ENCODE assay signal across 8 cellular contexts in the genomic region with DNA sequence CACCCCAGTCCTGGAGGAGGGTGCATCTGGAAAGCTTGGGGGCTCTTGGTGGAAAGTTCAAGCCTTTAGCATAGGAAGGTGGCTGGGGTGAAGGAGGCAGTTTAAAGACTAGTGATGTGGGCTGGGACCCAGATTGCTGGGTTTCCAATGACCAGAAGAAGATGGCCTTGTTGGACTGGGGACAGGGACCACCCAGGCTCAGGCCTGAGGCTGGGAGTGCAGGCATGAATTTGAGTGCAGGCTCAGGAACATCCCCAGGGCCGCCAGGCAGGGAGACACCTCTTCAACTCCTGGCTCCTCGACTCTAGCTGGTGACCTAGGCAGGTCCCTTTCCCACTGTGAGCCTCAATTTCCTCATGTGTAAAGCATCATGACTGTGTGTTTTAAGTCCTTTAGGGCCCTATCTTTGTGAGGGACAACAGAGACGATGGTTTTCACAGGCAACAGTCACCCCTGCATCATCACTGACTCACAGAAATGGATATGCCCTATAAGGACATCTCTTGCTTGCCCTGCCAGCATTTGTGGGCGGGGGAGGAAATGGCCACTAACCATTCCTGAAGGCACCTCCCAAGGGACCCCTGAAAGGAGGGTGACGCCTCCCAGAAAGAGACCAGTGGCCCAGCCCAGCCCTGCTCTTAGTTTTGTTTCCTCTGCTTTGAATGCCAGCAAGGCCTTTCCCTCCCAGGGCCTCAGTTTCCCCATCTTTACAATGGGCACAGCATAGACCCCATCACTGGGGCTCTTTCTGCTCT. TPM values are rescaled to one million over a fixed set of nuclear protein-coding genes. Genes with fewer than 3 reads are reported as not detected.
DNase-seq lines count a peak whose midpoint lies in the region; ATAC-seq and TF ChIP-seq lines count a peak whose summit lies in the region.

No MANE protein-coding gene starts in this region.

- H3K9me3 ChIP-seq in esophagus (ENCODE audit: control insufficient read depth in 2 of 2, insufficient read depth in 1 of 2, low read depth in 1 of 2, low read length in 1 of 2) (no peaks in the 10 kb centered on the region), sigmoid colon (no peaks in the 10 kb centered on the region)

- H3K4me3 ChIP-seq in esophagus (ENCODE audit: low read depth in 1 of 2, low read length in 2 of 2) (no peak overlapping the region), sigmoid colon (no peak overlapping the region)

- ATAC-seq in HG02642 (IDR thresholded peaks at IDR 0.05; ENCODE audit: poor library complexity, unreplicated experiment), result peak; percentile 43

- WGBS in esophagus, 2 donors, result 60 to 63% methylated on average over 5 of the region's 5 CpGs
- WGBS in sigmoid colon, 2 donors, result 71 to 81% methylated on average over 5 of the region's 5 CpGs

- no peak for TF ChIP-seq EP300 in sigmoid colon (IDR thresholded peaks at IDR 0.05)

- H3K4me1 ChIP-seq in esophagus (ENCODE audit: control insufficient read depth in 2 of 2, insufficient read depth in 2 of 2, low read length in 1 of 2), result peaks cover 3 to 13% of the 10 kb centered on the region in 2 donors
- peaks cover 0 to 14% (median 6%) of the 10 kb centered on the region in 4 donors for H3K4me1 ChIP-seq in sigmoid colon

- intact Hi-C loops in sigmoid colon (cut with DNase I), result no loop called here

- peaks cover 0 to 7% of the 10 kb centered on the region in 2 donors for H3K36me3 ChIP-seq in esophagus (ENCODE audit: control insufficient read depth in 2 of 2, insufficient read depth in 2 of 2, low read length in 1 of 2)
- peaks cover 0 to 14% (median 0%) of the 10 kb centered on the region in 4 donors for H3K36me3 ChIP-seq in sigmoid colon

- H3K27me3 ChIP-seq in esophagus (ENCODE audit: control insufficient read depth in 1 of 2, insufficient read depth in 2 of 2, low read length in 2 of 2) (no peaks in the 10 kb centered on the region), sigmoid colon (no peaks in the 10 kb centered on the region)

- DNase-seq in ELR (ENCODE audit: low read depth), result peak; percentile 96
- DNase-seq in UCSD-AML1 (lab: John Stamatoyannopoulos, UW; ENCODE audit: unreplicated experiment), result peak; percentile 52
- peak; percentile 14 for DNase-seq in sigmoid colon
- DNase-seq in LoVo (ENCODE audit: low spot score), result no peak
- no peak for DNase-seq in SHP77 treated with DMSO at 0.1 percent for 48 hours (lab: John Stamatoyannopoulos, UW)
- DNase-seq in occipital lobe (lab: John Stamatoyannopoulos, UW), result no peak

- H3K27ac ChIP-seq in esophagus (ENCODE audit: low read depth in 2 of 2, low read length in 1 of 2) (peak overlapping the region; percentile 5 to 71), sigmoid colon (peak overlapping the region in 3 of 4 donors; percentile 16 to 66 (median 51))

- no peak for TF ChIP-seq CTCF in sigmoid colon (IDR thresholded peaks at IDR 0.05)

- TF ChIP-seq POLR2A in sigmoid colon (IDR thresholded peaks at IDR 0.05), result no peak

RNA-seq across cellular contexts. Expression of gene NLRC5, which starts 11.1 kb away (rescaled TPM):
- polyA plus RNA-seq in esophagus, result 10 to 100 TPM; 11.3 to 21.7 TPM
- total RNA-seq in sigmoid colon, result 10 to 100 TPM in 3 of 4 donors, 1 to 10 TPM in 1; 9.5 to 37.7 (median 16.0) TPM
- 100 to 1,000 TPM in 1 of 3 donors, 10 to 100 TPM in 2; 13.8 to 119 (median 24.0) TPM for polyA plus RNA-seq in sigmoid colon
- 2.0 TPM for total RNA-seq in occipital lobe

RNA-seq across cellular contexts. Expression of gene CETP, which starts 38.7 kb away (rescaled TPM):
- polyA plus RNA-seq in esophagus, result under 1 TPM in 1 of 2 donors, not detected in 1; 0.06 TPM
- total RNA-seq in sigmoid colon, result under 1 TPM in 2 of 4 donors, not detected in 2; 0.36 to 0.55 TPM
- 1 to 10 TPM in 2 of 3 donors, not detected in 1; 1.2 to 2.1 TPM for polyA plus RNA-seq in sigmoid colon
- total RNA-seq in occipital lobe, result 0.62 TPM

Comparison
In these comparisons a context has a peak if more than half of its experiments do, and no peak if none do; other contexts are left out.
1. DNase-seq: peak in ELR (single experiment), UCSD-AML1 (single experiment) and sigmoid colon (single experiment); none in LoVo (single experiment), SHP77 treated with DMSO at 0.1 percent for 48 hours (single experiment) and occipital lobe (single experiment).